8 cellular contexts compared by ENCODE assay signal in the genomic region with DNA sequence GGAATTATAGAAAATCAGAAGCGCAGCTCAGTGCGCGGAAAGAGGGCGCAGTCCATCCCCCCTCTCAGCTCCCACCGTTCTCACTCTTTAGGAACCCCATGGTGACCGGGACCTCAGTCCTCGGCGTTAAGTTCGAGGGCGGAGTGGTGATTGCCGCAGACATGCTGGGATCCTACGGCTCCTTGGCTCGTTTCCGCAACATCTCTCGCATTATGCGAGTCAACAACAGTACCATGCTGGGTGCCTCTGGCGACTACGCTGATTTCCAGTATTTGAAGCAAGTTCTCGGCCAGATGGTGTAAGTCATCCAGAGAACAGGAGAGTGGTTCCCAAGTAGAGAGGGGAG.
DNase-seq lines count a peak whose midpoint lies in the region; ATAC-seq, FAIRE-seq and TF ChIP-seq lines count a peak whose summit lies in the region.

No MANE protein-coding gene starts in this region.

- H3K4me1 ChIP-seq in Loucy (ENCODE audit: insufficient read depth, low read length, poor library complexity, severe bottlenecking), result peaks cover 10% of the 10 kb centered on the region

- H2AFZ ChIP-seq in Loucy (ENCODE audit: low read length), result peak overlapping the region; percentile 87

- H3K79me2 ChIP-seq in Loucy (ENCODE audit: insufficient read depth, low read length), result peaks cover 22% of the 10 kb centered on the region

- TF ChIP-seq CTCF in Loucy (conservative IDR thresholded peaks at IDR 0.05; ENCODE audit: low read length) (no peak), astrocyte of the cerebellum (IDR thresholded peaks at IDR 0.05; ENCODE audit: low read depth, low read length, missing control alignments) (no peak), D721Med (IDR thresholded peaks at IDR 0.05; ENCODE audit: insufficient read depth, missing control alignments) (no peak)

- peak overlapping the region; percentile 91 for H3K9ac ChIP-seq in Loucy (ENCODE audit: low read depth, low read length, poor library complexity, severe bottlenecking)

- no peak for FAIRE-seq in D721Med (lab: Jason Lieb, UNC)

- no peaks in the 10 kb centered on the region for H3K9me2 ChIP-seq in Loucy (replicated peaks; ENCODE audit: low read depth, low read length)

- H3K4me3 ChIP-seq in Loucy (ENCODE audit: low read length, poor library complexity, severe bottlenecking) (peak overlapping the region; percentile 96), astrocyte of the cerebellum (ENCODE audit: low read depth, low read length) (peak overlapping the region; percentile 94), iPS-18c (ENCODE audit: insufficient read depth, low read depth, low read length) (peak overlapping the region; percentile 81)

- peaks cover 21% of the 10 kb centered on the region for H4K20me1 ChIP-seq in Loucy (ENCODE audit: insufficient read depth, low read length, poor library complexity, severe bottlenecking)

- H3K9me3 ChIP-seq in Loucy (ENCODE audit: insufficient read depth, low read depth, low read length), result no peaks in the 10 kb centered on the region
- H3K9me3 ChIP-seq in iPS-18c (ENCODE audit: control insufficient read depth, insufficient read depth, low read length), result no peaks in the 10 kb centered on the region

- peaks cover 35% of the 10 kb centered on the region; the same call in 1 of the 2 replicates for H3K36me3 ChIP-seq in Loucy (ENCODE audit: insufficient read depth, low read length)

- no peaks in the 10 kb centered on the region for H3K27me3 ChIP-seq in Loucy (ENCODE audit: insufficient read depth, low read length, poor library complexity, severe bottlenecking)

- DNase-seq in NCI-H1092 treated with DMSO at 0.1 percent for 48 hours (lab: John Stamatoyannopoulos, UW), result peak; percentile 25
- DNase-seq in NCI-H1092 (lab: John Stamatoyannopoulos, UW), result no peak
- DNase-seq in astrocyte of the cerebellum (ENCODE audit: low read depth), result peak; percentile 6
- peak; percentile 8 for DNase-seq in stimulated activated CD4-positive, alpha-beta T cell treated with anti-CD3 and anti-CD28 coated beads, Interleukin-12 subunit alpha, Interleukin-12 subunit beta, amount 100 ng/mL, for 4 hours
- DNase-seq in D721Med (ENCODE audit: insufficient read length, low spot score), result no peak

- ATAC-seq in HG03108 (IDR thresholded peaks at IDR 0.05; ENCODE audit: unreplicated experiment), result no peak

- H3K4me2 ChIP-seq in Loucy (ENCODE audit: low read depth, low read length, poor library complexity, severe bottlenecking), result peak overlapping the region; percentile 83

- in situ Hi-C loops in astrocyte of the cerebellum (cut with HindIII; ENCODE audit: low sequenced_read_pairs), result no loop called here

- peaks cover 15% of the 10 kb centered on the region; the same call in 1 of the 2 replicates for H3F3A ChIP-seq in Loucy (ENCODE audit: low read depth)

Comparison
In these comparisons a context has a peak if more than half of its experiments do, and no peak if none do; other contexts are left out.
1. DNase-seq: peak in NCI-H1092 treated with DMSO at 0.1 percent for 48 hours (single experiment), astrocyte of the cerebellum (single experiment) and stimulated activated CD4-positive, alpha-beta T cell treated with anti-CD3 and anti-CD28 coated beads, Interleukin-12 subunit alpha, Interleukin-12 subunit beta, amount 100 ng/mL, for 4 hours (single experiment); none in NCI-H1092 (single experiment) and D721Med (single experiment).
2. Peak in every context shown above with its lines, with median percentiles within 50 percentile points of each other: H3K4me3 ChIP-seq.